Comparison of ENCODE assay signal across 8 cellular contexts in the genomic region with DNA sequence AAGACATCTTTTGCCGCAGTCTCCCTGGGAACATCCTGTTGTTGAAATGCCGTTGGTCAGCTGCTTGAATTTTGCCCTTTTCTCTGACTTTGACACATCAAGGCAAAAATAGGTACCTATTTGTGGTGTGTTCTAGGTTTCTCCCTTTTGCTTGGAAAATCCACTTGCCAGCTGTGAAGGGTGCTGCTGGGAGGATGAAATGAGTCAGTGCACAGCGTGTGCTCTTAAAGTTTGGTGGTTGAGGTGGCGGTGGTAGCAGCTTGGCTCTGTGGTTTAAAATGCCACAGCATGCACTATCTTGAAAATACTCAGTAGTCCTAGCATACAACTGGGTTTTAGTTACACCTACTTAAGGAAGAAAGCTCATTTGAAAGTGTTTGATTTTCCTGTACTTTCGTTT.
DNase-seq lines count a peak whose midpoint lies in the region; ATAC-seq and TF ChIP-seq lines count a peak whose summit lies in the region.

No MANE protein-coding gene starts in this region.

- H3K27me3 ChIP-seq in liver (ENCODE audit: control insufficient read depth in 4 of 4, insufficient read depth in 4 of 4, low read length in 3 of 4), result no peaks in the 10 kb centered on the region

- DNase-seq in stimulated activated CD8-positive, alpha-beta memory T cell treated with anti-CD3 and anti-CD28 coated beads, Interleukin-7, amount 100 ng/mL, for 1 hour (ENCODE audit: low read depth in 2 of 2), result peak; percentile 28 to 40
- no peak for DNase-seq in GF-D8 (lab: John Stamatoyannopoulos, UW)
- DNase-seq in HT-29 (ENCODE audit: low spot score), result no peak

- TF ChIP-seq RAD21 in liver (IDR thresholded peaks at IDR 0.05), result no peak

- H3K4me1 ChIP-seq in liver (ENCODE audit: control insufficient read depth in 4 of 4, insufficient read depth in 4 of 4, low read length in 3 of 4), result peaks cover 12 to 28% (median 24%) of the 10 kb centered on the region in 4 donors

- peaks cover 0 to 4% (median 2%) of the 10 kb centered on the region in 4 donors for H3K36me3 ChIP-seq in liver (ENCODE audit: control insufficient read depth in 4 of 4, insufficient read depth in 3 of 4, low read depth in 1 of 4, low read length in 3 of 4)

- 50% methylated on average over 5 of the region's 5 CpGs for WGBS in liver

- H3K4me3 ChIP-seq in liver (ENCODE audit: low read depth in 1 of 3, low read length in 3 of 3), result no peak overlapping the region

- H3K27ac ChIP-seq in angular gyrus (ENCODE audit: low read depth, low read length) (peak overlapping the region; percentile 84), liver (ENCODE audit: low read depth in 1 of 2, low read length in 2 of 2) (peak overlapping the region; percentile 80 to 83)

- H3K9ac ChIP-seq in liver (ENCODE audit: low read depth in 1 of 2, low read length in 2 of 2), result peak overlapping the region in 1 of 2 donors; percentile 4

- no peak for TF ChIP-seq CTCF in liver (IDR thresholded peaks at IDR 0.05; ENCODE audit: low read depth, low read length, missing input control)

- ATAC-seq in GM21723 (IDR thresholded peaks at IDR 0.05; ENCODE audit: unreplicated experiment), result peak; percentile 36
- ATAC-seq in SK-N-SH treated with all-trans-retinoic acid at 6 μM for 48 hours, result peak; percentile 63
- no peak for ATAC-seq in GM18909 (IDR thresholded peaks at IDR 0.05; ENCODE audit: poor library complexity, unreplicated experiment)

- no peaks in the 10 kb centered on the region for H3K9me3 ChIP-seq in liver (ENCODE audit: control insufficient read depth in 4 of 4, low read length in 3 of 4)

TF ChIP-seq in SK-N-SH treated with all-trans-retinoic acid at 6 μM for 48 hours, 23 proteins besides CTCF, POLR2A, EP300 and RAD21:
- TF ChIP-seq, protein P1, sequence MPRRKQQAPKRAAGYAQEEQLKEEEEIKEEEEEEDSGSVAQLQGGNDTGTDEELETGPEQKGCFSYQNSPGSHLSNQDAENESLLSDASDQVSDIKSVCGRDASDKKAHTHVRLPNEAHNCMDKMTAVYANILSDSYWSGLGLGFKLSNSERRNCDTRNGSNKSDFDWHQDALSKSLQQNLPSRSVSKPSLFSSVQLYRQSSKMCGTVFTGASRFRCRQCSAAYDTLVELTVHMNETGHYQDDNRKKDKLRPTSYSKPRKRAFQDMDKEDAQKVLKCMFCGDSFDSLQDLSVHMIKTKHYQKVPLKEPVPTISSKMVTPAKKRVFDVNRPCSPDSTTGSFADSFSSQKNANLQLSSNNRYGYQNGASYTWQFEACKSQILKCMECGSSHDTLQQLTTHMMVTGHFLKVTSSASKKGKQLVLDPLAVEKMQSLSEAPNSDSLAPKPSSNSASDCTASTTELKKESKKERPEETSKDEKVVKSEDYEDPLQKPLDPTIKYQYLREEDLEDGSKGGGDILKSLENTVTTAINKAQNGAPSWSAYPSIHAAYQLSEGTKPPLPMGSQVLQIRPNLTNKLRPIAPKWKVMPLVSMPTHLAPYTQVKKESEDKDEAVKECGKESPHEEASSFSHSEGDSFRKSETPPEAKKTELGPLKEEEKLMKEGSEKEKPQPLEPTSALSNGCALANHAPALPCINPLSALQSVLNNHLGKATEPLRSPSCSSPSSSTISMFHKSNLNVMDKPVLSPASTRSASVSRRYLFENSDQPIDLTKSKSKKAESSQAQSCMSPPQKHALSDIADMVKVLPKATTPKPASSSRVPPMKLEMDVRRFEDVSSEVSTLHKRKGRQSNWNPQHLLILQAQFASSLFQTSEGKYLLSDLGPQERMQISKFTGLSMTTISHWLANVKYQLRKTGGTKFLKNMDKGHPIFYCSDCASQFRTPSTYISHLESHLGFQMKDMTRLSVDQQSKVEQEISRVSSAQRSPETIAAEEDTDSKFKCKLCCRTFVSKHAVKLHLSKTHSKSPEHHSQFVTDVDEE (CRISPR knock-in tag; IDR thresholded peaks at IDR 0.05), result no peak
- TF ChIP-seq SNAI2 (CRISPR knock-in tag; IDR thresholded peaks at IDR 0.05), result peak; percentile 77; the same call in 1 of the 2 replicates

TF ChIP-seq in liver, 16 proteins besides CTCF, POLR2A, EP300 and RAD21:
- TF ChIP-seq, protein P2, sequence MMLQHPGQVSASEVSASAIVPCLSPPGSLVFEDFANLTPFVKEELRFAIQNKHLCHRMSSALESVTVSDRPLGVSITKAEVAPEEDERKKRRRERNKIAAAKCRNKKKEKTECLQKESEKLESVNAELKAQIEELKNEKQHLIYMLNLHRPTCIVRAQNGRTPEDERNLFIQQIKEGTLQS (IDR thresholded peaks at IDR 0.05), result no peak
- TF ChIP-seq YY1 (IDR thresholded peaks at IDR 0.05), result no peak
- TF ChIP-seq JUND (IDR thresholded peaks at IDR 0.05), result peak in 1 of 2 donors; percentile 16
- no peak for TF ChIP-seq RXRA (IDR thresholded peaks at IDR 0.05)
- no peak for TF ChIP-seq SP1 (IDR thresholded peaks at IDR 0.05)

Comparison
In these comparisons a context has a peak if more than half of its experiments do, and no peak if none do; other contexts are left out.
1. DNase-seq: peak in stimulated activated CD8-positive, alpha-beta memory T cell treated with anti-CD3 and anti-CD28 coated beads, Interleukin-7, amount 100 ng/mL, for 1 hour (2 of 2); none in GF-D8 (single experiment) and HT-29 (single experiment).